ENCODE assay signal across 20 cellular contexts in the genomic region with DNA sequence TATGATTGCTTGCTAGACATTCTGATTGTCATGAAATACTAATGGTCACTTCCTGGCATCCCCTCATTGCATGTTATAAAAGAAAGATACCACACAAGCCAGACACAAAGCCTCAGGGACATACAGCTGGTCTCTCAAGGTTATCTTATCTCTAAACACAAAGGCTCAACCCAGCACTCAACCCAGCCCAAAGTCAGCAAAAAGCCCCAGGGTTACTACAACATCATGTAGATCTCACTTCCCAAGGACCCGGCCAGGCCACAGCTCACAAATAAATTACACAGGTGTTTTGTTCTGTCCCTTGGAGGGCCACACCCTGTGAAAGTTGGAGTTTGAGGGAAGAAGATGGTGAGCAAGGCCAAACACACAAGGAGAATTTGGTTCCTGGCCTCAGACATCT.
"Had no signal": no experiment of that assay in that cellular context is flagged by ENCODE, and none has a peak within 500 bp of the region (broad histone marks: within the 10 kb centered on the region; RNA-seq: fewer than 3 reads in every experiment).

No MANE protein-coding gene starts in this region.

- DNase-seq: Karpas-422, KG1, MG63, NCI-H1092, NCI-H1105 treated with DMSO at 0.1 percent for 48 hours, NCI-H1417 treated with DMSO at 0.1 percent for 48 hours, NCI-H146, NCI-H1694 treated with DMSO at 0.1 percent for 48 hours, NCI-H1930, NCI-H2081, NCI-H2107, NCI-H2227 treated with DMSO at 0.1 percent for 48 hours, NCI-H524 treated with DMSO at 0.1 percent for 48 hours, NCI-H69, NCI-H774, PC-9, Peyer's patch, SW 1271, T-cell had no signal

- ATAC-seq: Right ventricle myocardium inferior, T-cell had no signal
